ENCODE assay signal across 8 cellular contexts in the genomic region with DNA sequence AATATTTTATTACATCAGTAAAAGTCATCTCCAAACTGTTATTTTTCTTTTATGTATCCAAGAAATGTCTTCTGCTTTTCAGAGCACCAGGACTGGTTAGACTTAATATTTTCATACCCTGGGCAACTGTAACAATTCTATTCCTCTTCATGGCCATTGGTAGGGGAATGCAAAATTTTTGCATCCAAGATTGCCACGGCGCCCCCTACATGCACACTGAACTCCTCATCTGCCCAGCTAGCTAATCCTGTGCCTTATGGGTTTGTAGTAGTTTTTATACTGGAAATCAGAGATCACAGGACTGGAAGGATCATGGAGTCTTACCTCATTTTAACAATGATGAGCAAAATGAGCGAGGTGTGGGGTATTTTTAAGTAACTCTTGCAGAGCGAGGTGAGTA.
DNase-seq lines count a peak whose midpoint lies in the region; ATAC-seq and TF ChIP-seq lines count a peak whose summit lies in the region.

No MANE protein-coding gene starts in this region.

- POLR2A ChIA-PET in CD4-positive, alpha-beta memory T cell (lab: Charles Lee; ENCODE audit: partially characterized antibody), result interaction anchor here (1.2 to 2.0 kb wide), 5 partner anchors 10 to 100 kb away, joined by 3 to 10 read pairs (median 4); a partner anchor contains a TSS

- no peaks in the 10 kb centered on the region for H3K27me3 Mint-ChIP-seq in CD4-positive, alpha-beta memory T cell
- H3K27me3 Mint-ChIP-seq in activated T-helper 2 cell treated with anti-CD3 and anti-CD28 coated beads, Interferon-gamma antibody, Interleukin-2, Interleukin-4, amounts not matched to agents 10 μg/mL and 5 μg/mL and 100 μg/mL, durations not matched to agents 14 hours and 24 hours and 36 hours (ENCODE audit: low read depth), result no peaks in the 10 kb centered on the region

- no peak overlapping the region for H3K9ac ChIP-seq in MM.1S (ENCODE audit: low read length)

- no peaks in the 10 kb centered on the region for H3K9me2 ChIP-seq in MM.1S (replicated peaks; ENCODE audit: insufficient read depth, low read length)

- peak overlapping the region in 5 of 7 donors; percentile 12 to 75 (median 60) for H3K27ac Mint-ChIP-seq in CD4-positive, alpha-beta memory T cell
- H3K27ac Mint-ChIP-seq in activated T-helper 2 cell treated with anti-CD3 and anti-CD28 coated beads, Interferon-gamma antibody, Interleukin-2, Interleukin-4, amounts not matched to agents 10 μg/mL and 5 μg/mL and 100 μg/mL, durations not matched to agents 14 hours and 24 hours and 36 hours, result peak overlapping the region; percentile 25

- no peaks in the 10 kb centered on the region for H4K20me1 ChIP-seq in MM.1S (ENCODE audit: insufficient read depth, low read length)

- no peaks in the 10 kb centered on the region for H3K9me3 ChIP-seq in CD4-positive, alpha-beta memory T cell (ENCODE audit: control insufficient read depth in 1 of 2, low read length in 2 of 2)
- H3K9me3 ChIP-seq in MM.1S (replicated peaks; ENCODE audit: insufficient read depth, low read length), result no peaks in the 10 kb centered on the region

- DNase-seq in CD4-positive, alpha-beta memory T cell, result peak in 4 of 5 donors; percentile 22 to 35 (median 30)
- DNase-seq in MM.1S (no peak), left colon (peak in 1 of 2 donors; percentile 68), NCI-H1694 treated with DMSO at 0.1 percent for 48 hours (lab: John Stamatoyannopoulos, UW) (no peak)
- peak; percentile 30 for DNase-seq in activated T-helper 2 cell treated with anti-CD3 and anti-CD28 coated beads, Interferon-gamma antibody, Interleukin-2, Interleukin-4, amounts not matched to agents 10 μg/mL and 5 μg/mL and 100 μg/mL, durations not matched to agents 14 hours and 24 hours and 36 hours (ENCODE audit: low spot score)

- peaks cover 9 to 41% (median 31%) of the 10 kb centered on the region in 4 donors for H3K4me1 Mint-ChIP-seq in CD4-positive, alpha-beta memory T cell
- H3K4me1 Mint-ChIP-seq in activated T-helper 2 cell treated with anti-CD3 and anti-CD28 coated beads, Interferon-gamma antibody, Interleukin-2, Interleukin-4, amounts not matched to agents 10 μg/mL and 5 μg/mL and 100 μg/mL, durations not matched to agents 14 hours and 24 hours and 36 hours (ENCODE audit: low read depth), result peaks cover 46% of the 10 kb centered on the region

- CTCF ChIA-PET in CD4-positive, alpha-beta memory T cell (lab: Charles Lee; ENCODE audit: partially characterized antibody), result interaction anchor here (0.7 to 3.3 kb wide), 20 partner anchors 17 to 284 kb away, joined by 3 to 18 read pairs (median 4); a partner anchor contains a TSS

- H3K9me3 Mint-ChIP-seq in CD4-positive, alpha-beta memory T cell, result no peaks in the 10 kb centered on the region
- no peaks in the 10 kb centered on the region for H3K9me3 Mint-ChIP-seq in activated T-helper 2 cell treated with anti-CD3 and anti-CD28 coated beads, Interferon-gamma antibody, Interleukin-2, Interleukin-4, amounts not matched to agents 10 μg/mL and 5 μg/mL and 100 μg/mL, durations not matched to agents 14 hours and 24 hours and 36 hours

- H3K4me3 Mint-ChIP-seq in CD4-positive, alpha-beta memory T cell, result no peak overlapping the region
- no peak overlapping the region for H3K4me3 Mint-ChIP-seq in activated T-helper 2 cell treated with anti-CD3 and anti-CD28 coated beads, Interferon-gamma antibody, Interleukin-2, Interleukin-4, amounts not matched to agents 10 μg/mL and 5 μg/mL and 100 μg/mL, durations not matched to agents 14 hours and 24 hours and 36 hours (ENCODE audit: low read depth)

- H3K36me3 ChIP-seq in CD4-positive, alpha-beta memory T cell (ENCODE audit: insufficient read depth, low read length), result peaks cover 4% of the 10 kb centered on the region
- no peaks in the 10 kb centered on the region for H3K36me3 ChIP-seq in MM.1S (replicated peaks; ENCODE audit: insufficient read depth, low read length)

- H3K4me3 ChIP-seq in CD4-positive, alpha-beta memory T cell (ENCODE audit: low read length in 2 of 2), result no peak overlapping the region
- no peak overlapping the region for H3K4me3 ChIP-seq in MM.1S (ENCODE audit: low read length)

- no peak overlapping the region for H2AFZ ChIP-seq in MM.1S (ENCODE audit: low read length)

- peaks cover 19% of the 10 kb centered on the region for H3K4me1 ChIP-seq in CD4-positive, alpha-beta memory T cell (ENCODE audit: insufficient read depth, low read length)
- no peaks in the 10 kb centered on the region for H3K4me1 ChIP-seq in MM.1S (ENCODE audit: low read length)

- ATAC-seq in left colon (peak; percentile 47), HG02763 (IDR thresholded peaks at IDR 0.05; ENCODE audit: unreplicated experiment) (no peak), GM19397 (IDR thresholded peaks at IDR 0.05; ENCODE audit: unreplicated experiment) (no peak), HG03039 (IDR thresholded peaks at IDR 0.05; ENCODE audit: unreplicated experiment) (no peak)

- H3K79me2 ChIP-seq in MM.1S (ENCODE audit: low read length), result no peaks in the 10 kb centered on the region

- H3K27ac ChIP-seq in CD4-positive, alpha-beta memory T cell (ENCODE audit: low read depth, low read length), result no peak overlapping the region
- H3K27ac ChIP-seq in MM.1S (ENCODE audit: low read length), result no peak overlapping the region

- no peaks in the 10 kb centered on the region for H3K27me3 ChIP-seq in CD4-positive, alpha-beta memory T cell (ENCODE audit: insufficient read depth, low read length)
- no peaks in the 10 kb centered on the region for H3K27me3 ChIP-seq in MM.1S (replicated peaks; ENCODE audit: insufficient read depth, low read length)

- intact Hi-C loops in CD4-positive, alpha-beta memory T cell (cut with micrococcal nuclease), result loop anchor here (1.0 to 2.0 kb wide), 2 partner anchors 241 to 284 kb away; no protein-coding TSS in a partner anchor
- intact Hi-C loops in activated T-helper 2 cell treated with anti-CD3 and anti-CD28 coated beads, Interferon-gamma antibody, Interleukin-2, Interleukin-4, amounts not matched to agents 10 μg/mL and 5 μg/mL and 100 μg/mL, durations not matched to agents 14 hours and 24 hours and 36 hours (cut with micrococcal nuclease), result no loop called here
- intact Hi-C loops in left colon (cut with DNase I, micrococcal nuclease), result no loop called here

- peak; percentile 49 for TF ChIP-seq CTCF in MM.1S (IDR thresholded peaks at IDR 0.05; ENCODE audit: low read length)

- no peaks in the 10 kb centered on the region for H3F3A ChIP-seq in MM.1S (ENCODE audit: insufficient read depth, low read length)

- no peak overlapping the region for H3K4me2 ChIP-seq in MM.1S (ENCODE audit: low read depth, low read length)

- peaks cover 37 to 44% of the 10 kb centered on the region in 2 donors for H3K36me3 Mint-ChIP-seq in CD4-positive, alpha-beta memory T cell
- H3K36me3 Mint-ChIP-seq in activated T-helper 2 cell treated with anti-CD3 and anti-CD28 coated beads, Interferon-gamma antibody, Interleukin-2, Interleukin-4, amounts not matched to agents 10 μg/mL and 5 μg/mL and 100 μg/mL, durations not matched to agents 14 hours and 24 hours and 36 hours (ENCODE audit: low read depth), result peaks cover 74% of the 10 kb centered on the region

Comparison
In these comparisons a context has a peak if more than half of its experiments do, and no peak if none do; other contexts are left out.
1. DNase-seq: peak in CD4-positive, alpha-beta memory T cell (4 of 5) and activated T-helper 2 cell treated with anti-CD3 and anti-CD28 coated beads, Interferon-gamma antibody, Interleukin-2, Interleukin-4, amounts not matched to agents 10 μg/mL and 5 μg/mL and 100 μg/mL, durations not matched to agents 14 hours and 24 hours and 36 hours (single experiment); none in MM.1S (single experiment) and NCI-H1694 treated with DMSO at 0.1 percent for 48 hours (single experiment).